Comparison of ENCODE assay signal across 18 cellular contexts in the genomic region with DNA sequence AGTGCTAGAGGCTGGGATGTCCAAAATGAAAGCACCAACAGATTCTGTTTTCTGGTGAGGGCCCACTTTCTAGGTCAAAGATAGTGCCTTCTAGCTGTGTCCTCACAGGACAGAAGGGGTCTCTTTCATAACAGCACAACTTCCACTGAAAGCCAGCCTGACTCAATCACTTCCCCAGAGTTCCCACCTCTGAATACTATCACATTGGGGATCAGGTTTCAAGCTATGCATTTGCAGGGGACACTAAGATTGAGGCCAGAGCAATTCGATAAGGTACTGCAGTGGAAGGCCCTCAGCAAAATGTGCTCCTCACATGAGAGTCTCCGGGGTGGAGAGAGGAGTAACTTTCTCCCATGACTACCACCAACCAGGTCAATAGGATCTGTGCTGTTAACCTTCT.
"Had no signal": no experiment of that assay in that cellular context is flagged by ENCODE, and none has a peak within 500 bp of the region (broad histone marks: within the 10 kb centered on the region; RNA-seq: fewer than 3 reads in every experiment).

No MANE protein-coding gene starts in this region.

- H3K36me3 Mint-ChIP-seq: naive thymus-derived CD4-positive, alpha-beta T cell; stimulated activated naive B cell treated with anti-CD40 and anti-IgM and Interleukin-4, amounts not matched to agents 10 μg/mL and 1 μg/mL and 100 μg/mL, for 72 hours had no signal

- H3K27me3 Mint-ChIP-seq: naive thymus-derived CD4-positive, alpha-beta T cell; stimulated activated naive B cell treated with anti-CD40 and anti-IgM and Interleukin-4, amounts not matched to agents 10 μg/mL and 1 μg/mL and 100 μg/mL, for 72 hours; stimulated activated naive CD8-positive, alpha-beta T cell treated with anti-CD3 and anti-CD28 coated beads, Interleukin-15, amount 100 ng/mL, for 72 hours had no signal

- H3K9me3 ChIP-seq: prostate gland, right lobe of liver, testis, tibial nerve, upper lobe of right lung, vagina had no signal

- H3K9me3 Mint-ChIP-seq: nephron progenitor cell; stimulated activated naive CD8-positive, alpha-beta T cell treated with anti-CD3 and anti-CD28 coated beads, Interleukin-15, amount 100 ng/mL, for 72 hours had no signal

- H3K9ac ChIP-seq: parathyroid adenoma had no signal

- H3K4me3 Mint-ChIP-seq: naive thymus-derived CD4-positive, alpha-beta T cell; nephron progenitor cell; stimulated activated naive B cell treated with anti-CD40 and anti-IgM and Interleukin-4, amounts not matched to agents 10 μg/mL and 1 μg/mL and 100 μg/mL, for 72 hours; stimulated activated naive CD8-positive, alpha-beta T cell treated with anti-CD3 and anti-CD28 coated beads, Interleukin-15, amount 100 ng/mL, for 72 hours had no signal

- H3K27ac ChIP-seq: foreskin keratinocyte, parathyroid adenoma, prostate gland, right lobe of liver, testis, tibial nerve, upper lobe of right lung, vagina had no signal

- H3K4me1 ChIP-seq: foreskin keratinocyte, parathyroid adenoma, prostate gland, testis, upper lobe of right lung, vagina had no signal

- H3K4me1 Mint-ChIP-seq: naive thymus-derived CD4-positive, alpha-beta T cell; stimulated activated naive B cell treated with anti-CD40 and anti-IgM and Interleukin-4, amounts not matched to agents 10 μg/mL and 1 μg/mL and 100 μg/mL, for 72 hours; stimulated activated naive CD8-positive, alpha-beta T cell treated with anti-CD3 and anti-CD28 coated beads, Interleukin-15, amount 100 ng/mL, for 72 hours had no signal

- H3K36me3 ChIP-seq: prostate gland, right lobe of liver, tibial nerve, upper lobe of right lung, vagina had no signal

- ATAC-seq: foreskin keratinocyte; naive thymus-derived CD4-positive, alpha-beta T cell; right lobe of liver; stimulated activated naive CD8-positive, alpha-beta T cell treated with anti-CD3 and anti-CD28 coated beads, Interleukin-15, amount 100 ng/mL, for 72 hours; upper lobe of right lung had no signal

- H3K27me3 ChIP-seq: foreskin keratinocyte, right lobe of liver, testis, tibial nerve, upper lobe of right lung, vagina had no signal

- FAIRE-seq: endothelial cell of umbilical vein, islet of Langerhans had no signal

- H3K27ac Mint-ChIP-seq: naive thymus-derived CD4-positive, alpha-beta T cell; nephron progenitor cell; stimulated activated naive B cell treated with anti-CD40 and anti-IgM and Interleukin-4, amounts not matched to agents 10 μg/mL and 1 μg/mL and 100 μg/mL, for 72 hours; stimulated activated naive CD8-positive, alpha-beta T cell treated with anti-CD3 and anti-CD28 coated beads, Interleukin-15, amount 100 ng/mL, for 72 hours had no signal

- H3K4me3 ChIP-seq: prostate gland, right lobe of liver, testis, tibial nerve, upper lobe of right lung, vagina had no signal

- DNase-seq: dermis blood vessel endothelial cell; erythroblast; foreskin keratinocyte; kidney glomerular epithelial cell; naive thymus-derived CD4-positive, alpha-beta T cell; nephron progenitor cell; right lobe of liver; stimulated activated CD4-positive, alpha-beta T cell treated with anti-CD3 and anti-CD28 coated beads, Interleukin-4, amount 100 ng/mL, for 1 hour; stimulated activated naive B cell treated with anti-CD40 and anti-IgM and Interleukin-4, amounts not matched to agents 10 μg/mL and 1 μg/mL and 100 μg/mL, for 72 hours; stimulated activated naive CD8-positive, alpha-beta T cell treated with anti-CD3 and anti-CD28 coated beads, Interleukin-15, amount 100 ng/mL, for 72 hours; testis; upper lobe of right lung had no signal
